Comparison of ENCODE assay signal across 27 cellular contexts in genomic region chr13:23359882-23360281, GRCh38.
"Had no signal": no experiment of that assay in that cellular context is flagged by ENCODE, and none has a peak within 500 bp of the region (broad histone marks: within the 10 kb centered on the region; RNA-seq: fewer than 3 reads in every experiment).

No MANE protein-coding gene starts in this region.

- H3K4me3 ChIP-seq: hepatocyte, left ventricle myocardium inferior, lung, mucosa of descending colon, pancreas, prostate gland, right atrium auricular region, right lobe of liver, smooth muscle cell, stomach, testis, thyroid gland, transverse colon, upper lobe of left lung, vagina had no signal

- H3K4me3 Mint-ChIP-seq: memory B cell; naive thymus-derived CD4-positive, alpha-beta T cell; natural killer cell treated with Interleukin-12 subunit alpha and Interleukin-12 subunit beta and Interleukin-15 and Interleukin-18, amount 100 ng/mL, for 72 hours; stimulated activated naive B cell treated with anti-CD40 and anti-IgM and Interleukin-4, amounts not matched to agents 10 μg/mL and 1 μg/mL and 100 μg/mL, for 72 hours had no signal

- H3K27ac Mint-ChIP-seq: memory B cell had no signal

- H3K27me3 ChIP-seq: hepatocyte, pancreas, right atrium auricular region, right lobe of liver, stomach, testis, thyroid gland, transverse colon, upper lobe of left lung, vagina had no signal

- H3K27me3 Mint-ChIP-seq: memory B cell; naive thymus-derived CD4-positive, alpha-beta T cell; natural killer cell treated with Interleukin-12 subunit alpha and Interleukin-12 subunit beta and Interleukin-15 and Interleukin-18, amount 100 ng/mL, for 72 hours; stimulated activated naive B cell treated with anti-CD40 and anti-IgM and Interleukin-4, amounts not matched to agents 10 μg/mL and 1 μg/mL and 100 μg/mL, for 72 hours had no signal

- H3K4me1 Mint-ChIP-seq: memory B cell had no signal

- H3K79me2 ChIP-seq: hepatocyte had no signal

- H3K4me2 ChIP-seq: hepatocyte, smooth muscle cell had no signal

- H2AFZ ChIP-seq: hepatocyte had no signal

- H3K9me3 Mint-ChIP-seq: memory B cell; naive thymus-derived CD4-positive, alpha-beta T cell; natural killer cell treated with Interleukin-12 subunit alpha and Interleukin-12 subunit beta and Interleukin-15 and Interleukin-18, amount 100 ng/mL, for 72 hours; stimulated activated naive B cell treated with anti-CD40 and anti-IgM and Interleukin-4, amounts not matched to agents 10 μg/mL and 1 μg/mL and 100 μg/mL, for 72 hours had no signal

- DNase-seq: islet precursor cell; left ventricle myocardium inferior; midbrain; mucosa of descending colon; naive thymus-derived CD4-positive, alpha-beta T cell; pancreas; posterior cingulate gyrus; right lobe of liver; stimulated activated CD4-positive, alpha-beta T cell treated with anti-CD3 and anti-CD28 coated beads, Interleukin-12 subunit alpha, Interleukin-12 subunit beta, amount 100 ng/mL, for 4 hours; stimulated activated CD4-positive, alpha-beta T cell treated with anti-CD3 and anti-CD28 coated beads, Interleukin-15, amount 100 ng/mL, for 24 hours; stimulated activated CD4-positive, alpha-beta T cell treated with anti-CD3 and anti-CD28 coated beads, Interleukin-2, amount 100 ng/mL, for 24 hours; stimulated activated CD4-positive, alpha-beta T cell treated with anti-CD3 and anti-CD28 coated beads, Interleukin-4, amount 100 ng/mL, for 1 hour; stimulated activated naive B cell treated with anti-CD40 and anti-IgM and Interleukin-4, amounts not matched to agents 10 μg/mL and 1 μg/mL and 100 μg/mL, for 72 hours; stimulated activated naive CD8-positive, alpha-beta T cell treated with anti-CD3 and anti-CD28 coated beads, Interleukin-15, Interleukin-2, amounts not matched to agents 100 U/mL and 50 U/mL, for 24 hours; stomach; testis; thyroid gland; transverse colon; upper lobe of left lung had no signal

- H3K27ac ChIP-seq: hepatocyte, left ventricle myocardium inferior, pancreas, prostate gland, right lobe of liver, stomach, testis, thyroid gland, transverse colon, upper lobe of left lung, vagina had no signal

- H3K36me3 ChIP-seq: pancreas, prostate gland had no signal

- H3K4me1 ChIP-seq: pancreas, prostate gland, right lobe of liver, stomach, thyroid gland, transverse colon, upper lobe of left lung, vagina had no signal

- H3K9me3 ChIP-seq: left ventricle myocardium inferior, mucosa of descending colon, pancreas, prostate gland, right atrium auricular region, right lobe of liver, stomach, testis, thyroid gland, transverse colon, upper lobe of left lung, vagina had no signal

- ATAC-seq: mucosa of descending colon; naive thymus-derived CD4-positive, alpha-beta T cell; pancreas; right lobe of liver; stimulated activated naive B cell treated with anti-CD40 and anti-IgM and Interleukin-4, amounts not matched to agents 10 μg/mL and 1 μg/mL and 100 μg/mL, for 72 hours; stimulated activated naive CD8-positive, alpha-beta T cell treated with anti-CD3 and anti-CD28 coated beads, Interleukin-15, Interleukin-2, amounts not matched to agents 100 U/mL and 50 U/mL, for 24 hours had no signal
